ENCODE assay signal across 1 cellular context in genomic region chr22:26671317-26672059, GRCh38.
TF ChIP-seq lines count a peak whose summit lies in the region.

No MANE protein-coding gene starts in this region.

TF ChIP-seq in GM23338, 12 proteins besides CTCF, POLR2A, EP300 and RAD21 (continued from another document):
- TF ChIP-seq EZH2 (IDR thresholded peaks at IDR 0.05; ENCODE audit: low read depth, unreplicated experiment) (no peak), ZNF114 (CRISPR knock-in tag; IDR thresholded peaks at IDR 0.05) (no peak), REST (IDR thresholded peaks at IDR 0.05; ENCODE audit: unreplicated experiment) (no peak)
